Comparison of ENCODE assay signal across 8 cellular contexts in the genomic region with DNA sequence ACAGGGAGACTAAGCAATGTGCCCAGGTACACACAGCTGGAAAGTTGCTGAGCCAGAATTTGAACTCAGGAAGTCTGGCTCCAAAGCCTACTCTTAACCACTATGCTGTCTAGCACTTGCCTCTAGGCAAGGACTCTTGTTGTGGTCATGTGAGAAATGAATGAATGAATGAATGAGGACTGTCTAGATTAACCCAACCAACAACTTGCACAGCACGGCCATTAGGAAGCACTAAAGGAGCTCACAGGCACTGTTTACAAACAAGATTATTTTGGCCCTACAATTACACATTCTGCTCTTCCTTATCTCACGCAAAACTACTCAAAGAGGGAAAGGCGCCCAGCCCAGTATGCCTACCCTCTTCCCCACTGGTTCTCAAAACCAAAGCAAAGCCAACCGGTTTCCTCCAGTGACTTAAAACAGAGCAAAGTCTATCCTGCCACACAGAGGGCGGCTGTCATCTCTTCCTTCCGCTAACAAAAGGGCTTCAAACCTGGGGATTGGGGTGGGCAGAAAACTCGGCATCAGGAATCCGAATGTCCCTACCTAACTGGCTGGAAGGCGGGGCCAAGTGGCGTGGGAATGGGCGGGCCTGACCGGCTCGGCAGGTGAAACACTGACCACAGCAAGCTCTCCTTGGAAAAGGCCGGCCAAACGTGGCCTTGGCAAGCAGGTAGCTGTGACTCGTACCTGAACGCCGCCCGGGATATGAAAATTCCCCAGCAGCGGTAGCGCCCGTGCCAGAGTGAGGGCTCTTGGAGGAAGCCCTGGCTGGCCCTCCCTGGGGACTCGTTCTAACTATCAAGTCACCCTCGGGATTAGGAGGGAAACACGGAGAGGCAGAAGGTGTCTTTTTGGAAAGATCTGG. TPM values are rescaled to one million over a fixed set of nuclear protein-coding genes. Genes with fewer than 3 reads are reported as not detected.
DNase-seq lines count a peak whose midpoint lies in the region; ATAC-seq and TF ChIP-seq lines count a peak whose summit lies in the region.

No MANE protein-coding gene starts in this region.

- no peak for TF ChIP-seq RAD21 in Ishikawa (IDR thresholded peaks at IDR 0.05; ENCODE audit: low read depth)

- H3K9me3 ChIP-seq in iPS-18c (ENCODE audit: control insufficient read depth, insufficient read depth, low read length), result no peaks in the 10 kb centered on the region
- H3K9me3 ChIP-seq in sigmoid colon, result no peaks in the 10 kb centered on the region

- H3K27ac ChIP-seq in sigmoid colon, result peak overlapping the region; percentile 95 to 98 (median 97)

- in situ Hi-C loops in SK-MEL-5 (cut with HindIII; ENCODE audit: low pct_unique_long_range_greater_than_20kb, low sequenced_read_pairs), result no loop called here

- TF ChIP-seq CTCF in brain (conservative IDR thresholded peaks at IDR 0.05) (no peak), sigmoid colon (IDR thresholded peaks at IDR 0.05) (no peak)

- DNase-seq in DMS53 (lab: John Stamatoyannopoulos, UW) (peak; percentile 90), SK-MEL-5 (ENCODE audit: low read depth, low spot score) (peak; percentile 44), sigmoid colon (peak; percentile 82), COLO829 (ENCODE audit: low spot score) (no peak)

- no peak for TF ChIP-seq EP300 in Ishikawa (IDR thresholded peaks at IDR 0.05; ENCODE audit: borderline replicate concordance)
- TF ChIP-seq EP300 in sigmoid colon (IDR thresholded peaks at IDR 0.05), result no peak

- peak overlapping the region; percentile 65 to 98 (median 95) for H3K27ac Mint-ChIP-seq in brain

- peak overlapping the region; percentile 93 for H3K4me3 ChIP-seq in iPS-18c (ENCODE audit: insufficient read depth, low read depth, low read length)
- peak overlapping the region; percentile 78 to 97 (median 90) for H3K4me3 ChIP-seq in sigmoid colon

- 0 to 1% methylated on average over 25 of the region's 25 CpGs for WGBS in sigmoid colon, 2 donors

- H3K4me3 Mint-ChIP-seq in brain, result peak overlapping the region; percentile 88 to 95 (median 93)

- intact Hi-C loops in sigmoid colon (cut with DNase I), result loop anchor here (5.0 kb wide), 1 partner anchor 237 kb away; the partner anchor contains the start of gene TRAPPC3

- H3K36me3 ChIP-seq in sigmoid colon, result no peaks in the 10 kb centered on the region

- TF ChIP-seq POLR2A in sigmoid colon (IDR thresholded peaks at IDR 0.05), result no peak

- H3K9me3 Mint-ChIP-seq in brain, result no peaks in the 10 kb centered on the region

- peaks cover 0 to 80% (median 68%) of the 10 kb centered on the region in 4 donors for H3K4me1 ChIP-seq in sigmoid colon

- peaks cover 83% of the 10 kb centered on the region for H3K4me1 Mint-ChIP-seq in brain

- H3K27me3 ChIP-seq in sigmoid colon, result no peaks in the 10 kb centered on the region

- peaks cover 4% of the 10 kb centered on the region for H3K36me3 Mint-ChIP-seq in brain

- ATAC-seq in GM21390 (IDR thresholded peaks at IDR 0.05; ENCODE audit: unreplicated experiment), result no peak

- peaks cover 8% of the 10 kb centered on the region for H3K27me3 Mint-ChIP-seq in brain

TF ChIP-seq in Ishikawa, 13 proteins besides CTCF, POLR2A, EP300 and RAD21:
- TF ChIP-seq TAF1 (IDR thresholded peaks at IDR 0.05; ENCODE audit: low read depth), result peak; percentile 25; the same call in 1 of the 2 replicates
- no peak for TF ChIP-seq EGR1 (IDR thresholded peaks at IDR 0.05)
- 0 out of 2 replicates have a peak, but pooled peaks have one; percentile 18 for TF ChIP-seq YY1 (IDR thresholded peaks at IDR 0.05; ENCODE audit: low read depth)
- peak; percentile 66 for TF ChIP-seq MAX (IDR thresholded peaks at IDR 0.05)
- TF ChIP-seq TEAD4 (IDR thresholded peaks at IDR 0.05), result no peak; the same call in 1 of the 2 replicates
- no peak for TF ChIP-seq FOXM1 (IDR thresholded peaks at IDR 0.05; ENCODE audit: borderline replicate concordance, low read depth)
- peak; percentile 27; the same call in 1 of the 2 replicates for TF ChIP-seq NFIC (IDR thresholded peaks at IDR 0.05)
- no peak for TF ChIP-seq CEBPB (IDR thresholded peaks at IDR 0.05)
- no peak for TF ChIP-seq USF1 (IDR thresholded peaks at IDR 0.05)
- no peak for TF ChIP-seq CREB1 (IDR thresholded peaks at IDR 0.05; ENCODE audit: low read depth)
- no peak for TF ChIP-seq TCF12 (IDR thresholded peaks at IDR 0.05; ENCODE audit: low read depth)
- TF ChIP-seq, protein P1, sequence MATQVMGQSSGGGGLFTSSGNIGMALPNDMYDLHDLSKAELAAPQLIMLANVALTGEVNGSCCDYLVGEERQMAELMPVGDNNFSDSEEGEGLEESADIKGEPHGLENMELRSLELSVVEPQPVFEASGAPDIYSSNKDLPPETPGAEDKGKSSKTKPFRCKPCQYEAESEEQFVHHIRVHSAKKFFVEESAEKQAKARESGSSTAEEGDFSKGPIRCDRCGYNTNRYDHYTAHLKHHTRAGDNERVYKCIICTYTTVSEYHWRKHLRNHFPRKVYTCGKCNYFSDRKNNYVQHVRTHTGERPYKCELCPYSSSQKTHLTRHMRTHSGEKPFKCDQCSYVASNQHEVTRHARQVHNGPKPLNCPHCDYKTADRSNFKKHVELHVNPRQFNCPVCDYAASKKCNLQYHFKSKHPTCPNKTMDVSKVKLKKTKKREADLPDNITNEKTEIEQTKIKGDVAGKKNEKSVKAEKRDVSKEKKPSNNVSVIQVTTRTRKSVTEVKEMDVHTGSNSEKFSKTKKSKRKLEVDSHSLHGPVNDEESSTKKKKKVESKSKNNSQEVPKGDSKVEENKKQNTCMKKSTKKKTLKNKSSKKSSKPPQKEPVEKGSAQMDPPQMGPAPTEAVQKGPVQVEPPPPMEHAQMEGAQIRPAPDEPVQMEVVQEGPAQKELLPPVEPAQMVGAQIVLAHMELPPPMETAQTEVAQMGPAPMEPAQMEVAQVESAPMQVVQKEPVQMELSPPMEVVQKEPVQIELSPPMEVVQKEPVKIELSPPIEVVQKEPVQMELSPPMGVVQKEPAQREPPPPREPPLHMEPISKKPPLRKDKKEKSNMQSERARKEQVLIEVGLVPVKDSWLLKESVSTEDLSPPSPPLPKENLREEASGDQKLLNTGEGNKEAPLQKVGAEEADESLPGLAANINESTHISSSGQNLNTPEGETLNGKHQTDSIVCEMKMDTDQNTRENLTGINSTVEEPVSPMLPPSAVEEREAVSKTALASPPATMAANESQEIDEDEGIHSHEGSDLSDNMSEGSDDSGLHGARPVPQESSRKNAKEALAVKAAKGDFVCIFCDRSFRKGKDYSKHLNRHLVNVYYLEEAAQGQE (IDR thresholded peaks at IDR 0.05; ENCODE audit: low read depth), result no peak
- no peak for TF ChIP-seq ZBTB7A (IDR thresholded peaks at IDR 0.05; ENCODE audit: low read depth)

RNA-seq across cellular contexts. Expression of gene STK40, which starts 0.9 kb away (rescaled TPM):
- total RNA-seq in SK-MEL-5 (2014; rRNA removed; shearing (Covaris generic)), result 14.5 and 14.6 TPM in 2 replicates
- polyA plus RNA-seq in SK-MEL-5 (2015; cell fraction: cytosol; rRNA removed), result 55.8 TPM in 2 replicates
- 29.8 and 36.3 TPM in 2 replicates for polyA plus RNA-seq in SK-MEL-5 (2015; cell fraction: nucleus; rRNA removed)
- polyA plus RNA-seq in brain (ENCODE audit: insufficient read depth, low read depth, low replicate concordance) (30.6 TPM), sigmoid colon (10 to 100 TPM; 27.6 to 55.6 (median 40.7) TPM)
- total RNA-seq in sigmoid colon, result 10 to 100 TPM; 37.1 to 49.4 (median 43.5) TPM

RNA-seq across cellular contexts. Expression of gene LSM10, which starts 12.9 kb away (rescaled TPM):
- 5.3 and 6.3 TPM in 2 replicates for total RNA-seq in SK-MEL-5 (2014; rRNA removed; shearing (Covaris generic))
- 73.2 and 77.8 TPM in 2 replicates for polyA plus RNA-seq in SK-MEL-5 (2015; cell fraction: cytosol; rRNA removed)
- polyA plus RNA-seq in SK-MEL-5 (2015; cell fraction: nucleus; rRNA removed), result 11.9 and 16.9 TPM in 2 replicates
- polyA plus RNA-seq in brain (ENCODE audit: insufficient read depth, low read depth, low replicate concordance), result 53.0 TPM
- 100 to 1,000 TPM in 2 of 4 donors, 10 to 100 TPM in 2; 56.6 to 114 (median 90.0) TPM for total RNA-seq in sigmoid colon
- 10 to 100 TPM; 50.5 to 51.3 (median 50.9) TPM for polyA plus RNA-seq in sigmoid colon
